Comparison of ENCODE assay signal across 33 cellular contexts in the genomic region with DNA sequence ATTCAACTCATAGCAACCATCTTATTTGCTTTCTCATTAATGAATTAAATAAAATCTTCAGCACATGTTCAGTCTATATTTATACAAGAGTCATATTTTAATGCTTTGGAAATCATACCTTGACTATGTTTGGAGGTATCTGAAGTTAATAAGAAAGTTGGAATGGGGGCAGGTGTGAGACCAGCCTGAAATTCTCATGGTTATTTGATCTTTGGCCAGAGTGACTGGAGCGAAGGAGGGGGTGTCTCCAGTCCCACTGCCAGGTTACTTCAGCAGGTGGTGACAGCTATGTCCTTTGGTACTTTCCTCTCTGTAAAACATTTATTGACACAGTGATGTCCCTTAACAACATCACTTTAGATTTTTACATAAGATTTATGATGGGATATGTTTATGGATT.
"Had no signal": no experiment of that assay in that cellular context is flagged by ENCODE, and none has a peak within 500 bp of the region (broad histone marks: within the 10 kb centered on the region; RNA-seq: fewer than 3 reads in every experiment).

No MANE protein-coding gene starts in this region.

- H3K4me1 ChIP-seq: adrenal gland, ascending aorta, breast epithelium had no signal

- H3K27me3 ChIP-seq: adrenal gland, ascending aorta, brain microvascular endothelial cell, breast epithelium, cardiac muscle cell had no signal

- H3K36me3 ChIP-seq: adrenal gland, ascending aorta, brain microvascular endothelial cell, breast epithelium, cardiac muscle cell had no signal

- ATAC-seq: activated naive CD4-positive, alpha-beta T cell treated with anti-CD3 and anti-CD28 coated beads, Interleukin-2, amount 50 U/mL, for 72 hours; activated naive CD8-positive, alpha-beta T cell treated with anti-CD3 and anti-CD28 coated beads, Interleukin-2, amount 50 U/mL, for 24 hours; activated T-cell treated with anti-CD3 and anti-CD28 coated beads, Interleukin-2, amount 50 U/mL, for 4 hours; activated T-cell treated with anti-CD3 and anti-CD28 coated beads, Interleukin-2, amount 50 U/mL, for 72 hours; activated T-helper 17 cell treated with anti-CD3 and anti-CD28 coated beads, Interleukin-2, amount 50 U/mL, for 72 hours had no signal

- H3K4me3 ChIP-seq: adrenal gland, ascending aorta, breast epithelium, cardiac muscle cell had no signal

- FAIRE-seq: astrocyte, bronchial epithelial cell had no signal

- DNase-seq: activated effector memory CD4-positive, alpha-beta T cell treated with anti-CD3 and anti-CD28 coated beads, Interleukin-2, amount 50 U/mL, for 16 hours; activated effector memory CD4-positive, alpha-beta T cell treated with Interleukin-2 at 50 U/mL for 16 hours; activated gamma-delta T cell; activated gamma-delta T cell treated with Interleukin-2 at 50 U/mL for 16 hours; activated naive CD4-positive, alpha-beta T cell; activated naive CD4-positive, alpha-beta T cell treated with anti-CD3 and anti-CD28 coated beads for 36 hours; activated naive CD4-positive, alpha-beta T cell treated with anti-CD3 and anti-CD28 coated beads, Interleukin-2, amount 10 ng/mL, durations not matched to agents 7 days and 5 days; activated naive CD4-positive, alpha-beta T cell treated with anti-CD3 and anti-CD28 coated beads, Interleukin-2, amount 50 U/mL, for 16 hours; activated naive CD4-positive, alpha-beta T cell treated with Interleukin-2 at 50 U/mL for 16 hours; activated naive CD8-positive, alpha-beta T cell treated with anti-CD3 and anti-CD28 coated beads for 36 hours; activated naive CD8-positive, alpha-beta T cell treated with anti-CD3 and anti-CD28 coated beads, Interleukin-2, amount 10 ng/mL, durations not matched to agents 7 days and 5 days; activated naive CD8-positive, alpha-beta T cell treated with anti-CD3 and anti-CD28 coated beads, Interleukin-2, amount 50 U/mL, for 24 hours; activated T-cell treated with anti-CD3 and anti-CD28 coated beads, Interleukin-2, amount 50 U/mL, for 1 hour; activated T-cell treated with anti-CD3 and anti-CD28 coated beads, Interleukin-2, amount 50 U/mL, for 24 hours; activated T-cell treated with anti-CD3 and anti-CD28 coated beads, Interleukin-2, amount 50 U/mL, for 4 hours; activated T-cell treated with anti-CD3 and anti-CD28 coated beads, Interleukin-2, amount 50 U/mL, for 48 hours; activated T-cell treated with anti-CD3 and anti-CD28 coated beads, Interleukin-2, amount 50 U/mL, for 72 hours; adrenal gland; amniotic stem cell; amygdala; anterior cingulate cortex; aorta; brain microvascular endothelial cell; caudate nucleus; central memory CD4-positive, alpha-beta T cell; cerebellar nuclear complex had no signal

- H3K27ac ChIP-seq: adrenal gland, ascending aorta, brain microvascular endothelial cell, breast epithelium, cardiac muscle cell had no signal

- H3K9me3 ChIP-seq: adrenal gland, ascending aorta, breast epithelium had no signal
